In the genomic region with DNA sequence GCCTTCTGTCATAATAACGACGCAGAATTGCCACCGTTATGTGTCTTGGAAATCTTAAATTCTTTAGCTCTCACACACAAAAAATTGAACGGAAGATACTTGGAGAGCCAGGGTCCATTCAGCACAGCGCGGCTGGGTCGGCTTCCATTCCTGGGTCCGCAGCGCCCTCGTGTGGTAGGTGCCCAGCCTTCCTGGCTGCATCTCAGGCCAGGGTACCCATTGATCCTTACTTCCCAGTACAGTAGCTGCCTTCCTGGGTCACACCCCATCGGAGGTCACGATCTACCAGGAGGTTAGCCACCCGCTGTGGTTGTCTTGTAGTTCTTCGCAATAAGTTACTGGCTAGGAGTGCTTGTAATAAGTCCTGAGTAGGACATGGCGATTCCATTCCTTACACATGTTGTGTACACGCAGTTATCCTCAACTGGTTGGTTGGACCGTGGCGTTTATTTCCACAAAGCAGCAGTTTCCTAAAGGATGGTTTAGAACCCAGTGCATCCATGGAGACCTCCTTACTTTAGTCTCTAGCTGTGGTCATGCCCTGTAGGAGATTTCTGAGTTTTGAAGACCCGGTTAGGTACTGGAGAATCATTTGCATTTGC, we compare ENCODE assay signal across 1 cellular context.
A peak's percentile ranks its signal among the peaks of the same experiment; 100 is the strongest.
TF ChIP-seq lines count a peak whose summit lies in the region.

No MANE protein-coding gene starts in this region.

TF ChIP-seq in K562, 482 proteins besides CTCF, POLR2A, EP300 and RAD21 (continued from another document):
- TF ChIP-seq SRSF7 (optimal IDR thresholded peaks at IDR 0.05; ENCODE audit: low read depth, low read length) (no peak), CC2D1A (IDR thresholded peaks at IDR 0.05) (peak; percentile 68), ATF7 (IDR thresholded peaks at IDR 0.05) (0 out of 2 replicates have a peak, but pooled peaks have one; percentile 12), YY1 (IDR thresholded peaks at IDR 0.05; ENCODE audit: borderline replicate concordance in 1 of 3, control insufficient read depth in 1 of 3, extremely low read depth in 1 of 3, insufficient read depth in 3 of 3, insufficient read length in 1 of 3, insufficient replicate concordance in 2 of 3, low read depth in 1 of 3, low read length in 2 of 3) (peak in 1 of 3 experiments; percentile 37), BHLHE40 (IDR thresholded peaks at IDR 0.05; ENCODE audit: low read length) (0 out of 2 replicates have a peak, but pooled peaks have one; percentile 20), SMC3 (conservative IDR thresholded peaks at IDR 0.05; ENCODE audit: insufficient read depth, low read depth, low read length) (peak; percentile 86), ESRRA (IDR thresholded peaks at IDR 0.05; ENCODE audit: borderline replicate concordance, low read depth) (peak; percentile 35; the same call in 1 of the 2 replicates), SOX6 (IDR thresholded peaks at IDR 0.05) (0 out of 2 replicates have a peak, but pooled peaks have one; percentile 39), RCOR1 (IDR thresholded peaks at IDR 0.05; ENCODE audit: borderline replicate concordance in 1 of 2, low read depth in 2 of 2, low read length in 2 of 2) (peak in 1 of 2 experiments; percentile 48; a peak in 1 of 4 replicates), NR4A1 (CRISPR knock-in tag; IDR thresholded peaks at IDR 0.05) (0 out of 2 replicates have a peak, but pooled peaks have one; percentile 51), NR4A1 (tag; IDR thresholded peaks at IDR 0.05) (no peak)
- TF ChIP-seq, protein P1, sequence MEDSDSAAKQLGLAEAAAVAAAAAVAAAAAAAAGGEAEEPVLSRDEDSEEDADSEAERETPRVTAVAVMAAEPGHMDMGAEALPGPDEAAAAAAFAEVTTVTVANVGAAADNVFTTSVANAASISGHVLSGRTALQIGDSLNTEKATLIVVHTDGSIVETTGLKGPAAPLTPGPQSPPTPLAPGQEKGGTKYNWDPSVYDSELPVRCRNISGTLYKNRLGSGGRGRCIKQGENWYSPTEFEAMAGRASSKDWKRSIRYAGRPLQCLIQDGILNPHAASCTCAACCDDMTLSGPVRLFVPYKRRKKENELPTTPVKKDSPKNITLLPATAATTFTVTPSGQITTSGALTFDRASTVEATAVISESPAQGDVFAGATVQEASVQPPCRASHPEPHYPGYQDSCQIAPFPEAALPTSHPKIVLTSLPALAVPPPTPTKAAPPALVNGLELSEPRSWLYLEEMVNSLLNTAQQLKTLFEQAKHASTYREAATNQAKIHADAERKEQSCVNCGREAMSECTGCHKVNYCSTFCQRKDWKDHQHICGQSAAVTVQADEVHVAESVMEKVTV (CRISPR knock-in tag; IDR thresholded peaks at IDR 0.05) = peak; percentile 85
